ENCODE assay signal across 1 cellular context in the genomic region with DNA sequence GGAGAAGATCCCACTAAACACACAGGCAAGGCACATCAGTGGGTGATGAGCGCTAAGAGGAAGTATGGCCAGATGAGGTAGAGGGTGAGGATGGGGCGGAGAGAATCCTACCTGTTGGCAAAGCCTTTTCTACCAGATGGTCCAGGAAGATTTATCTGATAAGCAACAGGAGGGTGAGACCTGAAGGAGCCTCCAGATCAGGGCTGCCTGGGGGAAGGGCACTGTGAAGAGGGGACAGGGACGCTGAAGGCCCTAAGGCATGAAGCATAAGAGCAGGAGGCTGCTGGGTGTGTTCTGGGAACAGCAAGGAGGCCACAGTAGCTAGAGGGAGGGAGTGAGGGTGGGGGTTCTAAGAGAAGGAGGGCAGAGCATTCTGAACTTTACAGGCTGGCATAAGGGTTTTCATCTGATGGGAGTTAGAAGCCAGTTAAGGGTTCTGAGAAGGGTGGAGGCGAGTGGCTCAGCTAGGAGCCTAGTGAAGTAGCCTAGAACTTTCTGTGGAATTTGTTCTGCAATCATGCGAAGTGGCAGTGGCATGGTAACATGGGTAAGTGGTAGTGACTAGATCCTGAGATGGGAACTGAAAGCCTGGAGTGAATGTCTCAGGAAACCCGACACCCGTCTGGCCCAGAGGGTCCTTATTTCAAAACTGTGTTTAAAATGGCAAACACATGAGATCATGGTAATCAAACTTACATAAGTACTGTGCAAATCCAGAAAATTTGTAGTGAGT.
TF ChIP-seq lines count a peak whose summit lies in the region.

No MANE protein-coding gene starts in this region.

TF ChIP-seq in HepG2, 621 proteins besides CTCF, POLR2A, EP300 and RAD21:
- peak; percentile 85; the same call in 1 of the 2 replicates for TF ChIP-seq ZNF256 (CRISPR knock-in tag; conservative IDR thresholded peaks at IDR 0.05)
- no peak for TF ChIP-seq SP4 (CRISPR knock-in tag; IDR thresholded peaks at IDR 0.05)
- no peak for TF ChIP-seq GZF1 (CRISPR knock-in tag; IDR thresholded peaks at IDR 0.05)
- TF ChIP-seq, protein P1, sequence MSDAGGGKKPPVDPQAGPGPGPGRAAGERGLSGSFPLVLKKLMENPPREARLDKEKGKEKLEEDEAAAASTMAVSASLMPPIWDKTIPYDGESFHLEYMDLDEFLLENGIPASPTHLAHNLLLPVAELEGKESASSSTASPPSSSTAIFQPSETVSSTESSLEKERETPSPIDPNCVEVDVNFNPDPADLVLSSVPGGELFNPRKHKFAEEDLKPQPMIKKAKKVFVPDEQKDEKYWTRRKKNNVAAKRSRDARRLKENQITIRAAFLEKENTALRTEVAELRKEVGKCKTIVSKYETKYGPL (CRISPR knock-in tag; IDR thresholded peaks at IDR 0.05), result peak; percentile 45; the same call in 1 of the 2 replicates
- no peak for TF ChIP-seq ZNF343 (CRISPR knock-in tag; IDR thresholded peaks at IDR 0.05)
- TF ChIP-seq HOMEZ (CRISPR knock-in tag; IDR thresholded peaks at IDR 0.05; ENCODE audit: low read depth), result 0 out of 2 replicates have a peak, but pooled peaks have one; percentile 10
- TF ChIP-seq CCAR2 (optimal IDR thresholded peaks at IDR 0.05; ENCODE audit: low read depth, low read length), result no peak
- 0 out of 2 replicates have a peak, but pooled peaks have one; percentile 27 for TF ChIP-seq JUN (CRISPR knock-in tag; IDR thresholded peaks at IDR 0.05)
- no peak for TF ChIP-seq KLF12 (CRISPR knock-in tag; IDR thresholded peaks at IDR 0.05; ENCODE audit: borderline replicate concordance)
- peak; percentile 81; the same call in 1 of the 2 replicates for TF ChIP-seq SIX1 (CRISPR knock-in tag; IDR thresholded peaks at IDR 0.05; ENCODE audit: borderline replicate concordance)
- TF ChIP-seq MBD4 (IDR thresholded peaks at IDR 0.05; ENCODE audit: borderline replicate concordance, low read length), result no peak
- no peak for TF ChIP-seq IKZF5 (CRISPR knock-in tag; IDR thresholded peaks at IDR 0.05)
- no peak for TF ChIP-seq BCL6 (CRISPR knock-in tag; IDR thresholded peaks at IDR 0.05)
- TF ChIP-seq ZNF644 (CRISPR knock-in tag; IDR thresholded peaks at IDR 0.05; ENCODE audit: low read depth), result no peak
- peak; percentile 95 for TF ChIP-seq SIX4 (CRISPR knock-in tag; IDR thresholded peaks at IDR 0.05)
- TF ChIP-seq PAWR (CRISPR knock-in tag; IDR thresholded peaks at IDR 0.05; ENCODE audit: borderline replicate concordance), result no peak
- 0 out of 2 replicates have a peak, but pooled peaks have one; percentile 14 for TF ChIP-seq ISL2 (CRISPR knock-in tag; IDR thresholded peaks at IDR 0.05)
- no peak for TF ChIP-seq FLYWCH1 (CRISPR knock-in tag; IDR thresholded peaks at IDR 0.05)
- TF ChIP-seq ZNF607 (CRISPR knock-in tag; IDR thresholded peaks at IDR 0.05; ENCODE audit: borderline replicate concordance), result no peak
- no peak for TF ChIP-seq CREM (IDR thresholded peaks at IDR 0.05)
- TF ChIP-seq CREM (CRISPR knock-in tag; IDR thresholded peaks at IDR 0.05), result no peak
- TF ChIP-seq, protein P2, sequence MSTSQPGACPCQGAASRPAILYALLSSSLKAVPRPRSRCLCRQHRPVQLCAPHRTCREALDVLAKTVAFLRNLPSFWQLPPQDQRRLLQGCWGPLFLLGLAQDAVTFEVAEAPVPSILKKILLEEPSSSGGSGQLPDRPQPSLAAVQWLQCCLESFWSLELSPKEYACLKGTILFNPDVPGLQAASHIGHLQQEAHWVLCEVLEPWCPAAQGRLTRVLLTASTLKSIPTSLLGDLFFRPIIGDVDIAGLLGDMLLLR (CRISPR knock-in tag; IDR thresholded peaks at IDR 0.05), result no peak
- 0 out of 2 replicates have a peak, but pooled peaks have one; percentile 16 for TF ChIP-seq FOSL2 (CRISPR knock-in tag; IDR thresholded peaks at IDR 0.05)
- 0 out of 2 replicates have a peak, but pooled peaks have one; percentile 22 for TF ChIP-seq GATAD2A (CRISPR knock-in tag; IDR thresholded peaks at IDR 0.05)
- TF ChIP-seq, protein P3, sequence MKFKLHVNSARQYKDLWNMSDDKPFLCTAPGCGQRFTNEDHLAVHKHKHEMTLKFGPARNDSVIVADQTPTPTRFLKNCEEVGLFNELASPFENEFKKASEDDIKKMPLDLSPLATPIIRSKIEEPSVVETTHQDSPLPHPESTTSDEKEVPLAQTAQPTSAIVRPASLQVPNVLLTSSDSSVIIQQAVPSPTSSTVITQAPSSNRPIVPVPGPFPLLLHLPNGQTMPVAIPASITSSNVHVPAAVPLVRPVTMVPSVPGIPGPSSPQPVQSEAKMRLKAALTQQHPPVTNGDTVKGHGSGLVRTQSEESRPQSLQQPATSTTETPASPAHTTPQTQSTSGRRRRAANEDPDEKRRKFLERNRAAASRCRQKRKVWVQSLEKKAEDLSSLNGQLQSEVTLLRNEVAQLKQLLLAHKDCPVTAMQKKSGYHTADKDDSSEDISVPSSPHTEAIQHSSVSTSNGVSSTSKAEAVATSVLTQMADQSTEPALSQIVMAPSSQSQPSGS (CRISPR knock-in tag; IDR thresholded peaks at IDR 0.05), result peak; percentile 73; the same call in 1 of the 2 replicates
- TF ChIP-seq HOXA5 (CRISPR knock-in tag; IDR thresholded peaks at IDR 0.05), result no peak
- no peak for TF ChIP-seq KDM5B (CRISPR knock-in tag; IDR thresholded peaks at IDR 0.05; ENCODE audit: borderline replicate concordance)
- TF ChIP-seq FOXP1 (IDR thresholded peaks at IDR 0.05), result no peak
- TF ChIP-seq FOXP1 (CRISPR knock-in tag; IDR thresholded peaks at IDR 0.05), result 0 out of 2 replicates have a peak, but pooled peaks have one; percentile 23
- TF ChIP-seq FOXA3 (CRISPR knock-in tag; IDR thresholded peaks at IDR 0.05), result peak; percentile 62
- TF ChIP-seq GTF3A (CRISPR knock-in tag; conservative IDR thresholded peaks at IDR 0.05), result no peak
- TF ChIP-seq SAP130 (CRISPR knock-in tag; IDR thresholded peaks at IDR 0.05; ENCODE audit: low read depth), result 0 out of 2 replicates have a peak, but pooled peaks have one; percentile 17
- TF ChIP-seq SKI (IDR thresholded peaks at IDR 0.05; ENCODE audit: partially characterized antibody), result peak; percentile 30
- no peak for TF ChIP-seq YEATS4 (CRISPR knock-in tag; IDR thresholded peaks at IDR 0.05; ENCODE audit: borderline replicate concordance)
